26 cellular contexts compared by ENCODE assay signal in the genomic region with DNA sequence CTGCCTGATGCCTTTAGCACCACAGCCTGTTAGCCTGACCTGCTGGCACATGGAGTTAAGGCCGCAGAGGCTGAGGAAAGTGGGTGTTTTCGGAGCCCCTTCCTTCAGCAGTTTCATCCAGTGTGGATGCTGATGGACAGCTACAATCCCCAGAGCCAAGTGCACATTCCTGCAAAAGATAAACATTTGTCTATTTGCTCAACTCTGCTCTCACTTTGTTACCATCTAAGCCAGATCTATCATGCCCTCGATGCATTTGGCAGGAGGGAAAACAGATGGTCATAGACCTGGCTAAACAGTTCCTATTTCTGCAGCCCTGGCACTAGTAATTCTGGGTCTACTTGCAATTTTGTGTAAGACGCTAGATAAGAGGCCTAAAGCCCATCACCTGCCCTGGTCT.
DNase-seq lines count a peak whose midpoint lies in the region; ATAC-seq and TF ChIP-seq lines count a peak whose summit lies in the region.
"Had no signal": no experiment of that assay in that cellular context is flagged by ENCODE, and none has a peak within 500 bp of the region (broad histone marks: within the 10 kb centered on the region; RNA-seq: fewer than 3 reads in every experiment).

No MANE protein-coding gene starts in this region.

- H3K4me3 Mint-ChIP-seq in chondrocyte (ENCODE audit: unreplicated experiment), result no peak overlapping the region
- no peak overlapping the region for H3K4me3 Mint-ChIP-seq in activated T-cell treated with anti-CD3 and anti-CD28 coated beads, Interleukin-2, amount 50 U/mL, for 4 hours
- H3K4me3 Mint-ChIP-seq: activated CD4-positive, alpha-beta memory T cell treated with anti-CD3 and anti-CD28 coated beads for 36 hours; activated T-helper 1 cell treated with anti-CD3 and anti-CD28 coated beads, Interleukin-12 subunit alpha, Interleukin-12 subunit beta, Interleukin-2, Interleukin-4 antibody, amounts not matched to agents 30 ng/mL and 10 ng/mL and 1 ng/mL, durations not matched to agents 14 hours and 24 hours and 36 hours; CD14-positive monocyte; central memory CD8-positive, alpha-beta T cell; naive B cell had no signal

- no peaks in the 10 kb centered on the region for H3K9me3 ChIP-seq in tibial artery
- H3K9me3 ChIP-seq: body of pancreas, gastroesophageal sphincter, lower lobe of right lung, neutrophil, prostate gland, transverse colon had no signal

- H3K27ac ChIP-seq in tibial artery, result peak overlapping the region; percentile 30 to 60
- H3K27ac ChIP-seq: body of pancreas, gastroesophageal sphincter, hepatocyte, lower lobe of right lung, neutrophil, prostate gland, RWPE1, transverse colon had no signal

- TF ChIP-seq CTCF in chondrocyte (IDR thresholded peaks at IDR 0.05) (no peak), tibial artery (IDR thresholded peaks at IDR 0.05) (no peak)

- no peaks in the 10 kb centered on the region for H3K36me3 Mint-ChIP-seq in chondrocyte (ENCODE audit: low read depth)
- H3K36me3 Mint-ChIP-seq in activated T-cell treated with anti-CD3 and anti-CD28 coated beads, Interleukin-2, amount 50 U/mL, for 4 hours (ENCODE audit: insufficient read depth), result no peaks in the 10 kb centered on the region
- H3K36me3 Mint-ChIP-seq: activated CD4-positive, alpha-beta memory T cell treated with anti-CD3 and anti-CD28 coated beads for 36 hours; CD14-positive monocyte; naive B cell had no signal

- no peaks in the 10 kb centered on the region for H3K27me3 ChIP-seq in tibial artery
- H3K27me3 ChIP-seq: body of pancreas, gastroesophageal sphincter, hepatocyte, neutrophil, transverse colon had no signal

- H3K9me3 Mint-ChIP-seq in chondrocyte (ENCODE audit: low read depth), result no peaks in the 10 kb centered on the region
- no peaks in the 10 kb centered on the region for H3K9me3 Mint-ChIP-seq in activated T-cell treated with anti-CD3 and anti-CD28 coated beads, Interleukin-2, amount 50 U/mL, for 4 hours
- H3K9me3 Mint-ChIP-seq: activated CD4-positive, alpha-beta memory T cell treated with anti-CD3 and anti-CD28 coated beads for 36 hours; activated T-helper 1 cell treated with anti-CD3 and anti-CD28 coated beads, Interleukin-12 subunit alpha, Interleukin-12 subunit beta, Interleukin-2, Interleukin-4 antibody, amounts not matched to agents 30 ng/mL and 10 ng/mL and 1 ng/mL, durations not matched to agents 14 hours and 24 hours and 36 hours; central memory CD8-positive, alpha-beta T cell had no signal

- peaks cover 71% of the 10 kb centered on the region for H3K4me1 Mint-ChIP-seq in chondrocyte (ENCODE audit: low read depth)
- no peaks in the 10 kb centered on the region for H3K4me1 Mint-ChIP-seq in activated T-cell treated with anti-CD3 and anti-CD28 coated beads, Interleukin-2, amount 50 U/mL, for 4 hours (ENCODE audit: low read depth)
- H3K4me1 Mint-ChIP-seq: CD14-positive monocyte; central memory CD8-positive, alpha-beta T cell; naive B cell had no signal

- ATAC-seq in HG02642 (IDR thresholded peaks at IDR 0.05; ENCODE audit: poor library complexity, unreplicated experiment), result no peak
- no peak for ATAC-seq in activated T-cell treated with anti-CD3 and anti-CD28 coated beads, Interleukin-2, amount 50 U/mL, for 4 hours
- ATAC-seq: body of pancreas, gastroesophageal sphincter, lower lobe of right lung, sciatic nerve had no signal

- DNase-seq in G401 (ENCODE audit: low spot score) (peak; percentile 95), NCI-H446 (lab: John Stamatoyannopoulos, UW) (peak; percentile 6 to 44), chondrocyte (ENCODE audit: low spot score) (no peak), tibial artery (no peak), posterior cingulate gyrus (no peak)
- no peak for DNase-seq in activated T-cell treated with anti-CD3 and anti-CD28 coated beads, Interleukin-2, amount 50 U/mL, for 4 hours
- DNase-seq: activated CD4-positive, alpha-beta memory T cell treated with anti-CD3 and anti-CD28 coated beads for 36 hours; activated CD4-positive, CD25-positive, alpha-beta regulatory T cell; activated naive CD4-positive, alpha-beta T cell treated with Interleukin-2 at 50 U/mL for 16 hours; body of pancreas; lower lobe of right lung; midbrain; naive B cell; NCI-H1436; stimulated activated CD4-positive, alpha-beta T cell treated with anti-CD3 and anti-CD28 coated beads, Interleukin-4, amount 100 ng/mL, for 1 hour; transverse colon had no signal

- H3K4me3 ChIP-seq in tibial artery, result no peak overlapping the region
- H3K4me3 ChIP-seq: body of pancreas, gastroesophageal sphincter, hepatocyte, lower lobe of right lung, prostate gland, transverse colon had no signal

- H3K36me3 ChIP-seq in tibial artery, result no peaks in the 10 kb centered on the region
- H3K36me3 ChIP-seq: gastroesophageal sphincter, lower lobe of right lung, neutrophil, prostate gland, transverse colon had no signal

- H3K27ac Mint-ChIP-seq in chondrocyte (ENCODE audit: unreplicated experiment), result peak overlapping the region; percentile 64
- H3K27ac Mint-ChIP-seq: activated CD4-positive, alpha-beta memory T cell treated with anti-CD3 and anti-CD28 coated beads for 36 hours; activated T-helper 1 cell treated with anti-CD3 and anti-CD28 coated beads, Interleukin-12 subunit alpha, Interleukin-12 subunit beta, Interleukin-2, Interleukin-4 antibody, amounts not matched to agents 30 ng/mL and 10 ng/mL and 1 ng/mL, durations not matched to agents 14 hours and 24 hours and 36 hours; CD14-positive monocyte; naive B cell had no signal

- intact Hi-C loops in tibial artery (cut with DNase I; ENCODE audit: low total_unique reads) (no loop called here), posterior cingulate gyrus (cut with DNase I) (no loop called here)

- H3K27me3 Mint-ChIP-seq in chondrocyte (ENCODE audit: low read depth), result no peaks in the 10 kb centered on the region
- H3K27me3 Mint-ChIP-seq in activated T-cell treated with anti-CD3 and anti-CD28 coated beads, Interleukin-2, amount 50 U/mL, for 4 hours (ENCODE audit: low read depth), result peaks cover 17% of the 10 kb centered on the region

- in situ Hi-C loops in G401 (cut with HindIII; ENCODE audit: low sequenced_read_pairs), result no loop called here

- H3K4me1 ChIP-seq in tibial artery, result peaks cover 0 to 55% (median 34%) of the 10 kb centered on the region in 4 donors
- H3K4me1 ChIP-seq: body of pancreas, transverse colon had no signal

Comparison
In these comparisons a context has a peak if more than half of its experiments do, and no peak if none do; other contexts are left out.
1. DNase-seq: peak in G401 (single experiment) and NCI-H446 (2 of 2); none in chondrocyte (single experiment), tibial artery (0 of 2), posterior cingulate gyrus (0 of 10) and activated T-cell treated with anti-CD3 and anti-CD28 coated beads, Interleukin-2, amount 50 U/mL, for 4 hours (single experiment).